In genomic region chr17:81237591-81238489, GRCh38 we compare ENCODE assay signal across 2 cellular contexts.
TF ChIP-seq lines count a peak whose summit lies in the region.

No MANE protein-coding gene starts in this region.

TF ChIP-seq in SK-N-SH, 30 proteins besides CTCF, POLR2A, EP300 and RAD21 (continued from another document):
- no peak for TF ChIP-seq MAX (IDR thresholded peaks at IDR 0.05; ENCODE audit: low read depth)
- TF ChIP-seq USF2 (IDR thresholded peaks at IDR 0.05; ENCODE audit: borderline replicate concordance, low read depth, low read length) = no peak
- TF ChIP-seq MXI1 (IDR thresholded peaks at IDR 0.05; ENCODE audit: low read depth, low read length) = no peak
TF ChIP-seq in SK-N-SH: peak in this region for 0.

TF ChIP-seq in SK-N-SH treated with all-trans-retinoic acid at 6 μM for 48 hours, 23 proteins besides CTCF, POLR2A, EP300 and RAD21 (continued from another document):
- TF ChIP-seq GLIS3 (CRISPR knock-in tag; IDR thresholded peaks at IDR 0.05) (no peak), RARB (CRISPR knock-in tag; IDR thresholded peaks at IDR 0.05) (no peak), ZNF565 (CRISPR knock-in tag; conservative IDR thresholded peaks at IDR 0.05; ENCODE audit: low read depth) (no peak), ZNF8 (CRISPR knock-in tag; IDR thresholded peaks at IDR 0.05) (no peak), ZNF70 (CRISPR knock-in tag; IDR thresholded peaks at IDR 0.05) (no peak), PPARA (CRISPR knock-in tag; IDR thresholded peaks at IDR 0.05; ENCODE audit: borderline replicate concordance) (no peak), CREB5 (CRISPR knock-in tag; IDR thresholded peaks at IDR 0.05; ENCODE audit: low read depth) (no peak), ARNTL (CRISPR knock-in tag; IDR thresholded peaks at IDR 0.05; ENCODE audit: borderline replicate concordance, low read depth) (no peak)
